ENCODE assay signal across 2 cellular contexts in the genomic region with DNA sequence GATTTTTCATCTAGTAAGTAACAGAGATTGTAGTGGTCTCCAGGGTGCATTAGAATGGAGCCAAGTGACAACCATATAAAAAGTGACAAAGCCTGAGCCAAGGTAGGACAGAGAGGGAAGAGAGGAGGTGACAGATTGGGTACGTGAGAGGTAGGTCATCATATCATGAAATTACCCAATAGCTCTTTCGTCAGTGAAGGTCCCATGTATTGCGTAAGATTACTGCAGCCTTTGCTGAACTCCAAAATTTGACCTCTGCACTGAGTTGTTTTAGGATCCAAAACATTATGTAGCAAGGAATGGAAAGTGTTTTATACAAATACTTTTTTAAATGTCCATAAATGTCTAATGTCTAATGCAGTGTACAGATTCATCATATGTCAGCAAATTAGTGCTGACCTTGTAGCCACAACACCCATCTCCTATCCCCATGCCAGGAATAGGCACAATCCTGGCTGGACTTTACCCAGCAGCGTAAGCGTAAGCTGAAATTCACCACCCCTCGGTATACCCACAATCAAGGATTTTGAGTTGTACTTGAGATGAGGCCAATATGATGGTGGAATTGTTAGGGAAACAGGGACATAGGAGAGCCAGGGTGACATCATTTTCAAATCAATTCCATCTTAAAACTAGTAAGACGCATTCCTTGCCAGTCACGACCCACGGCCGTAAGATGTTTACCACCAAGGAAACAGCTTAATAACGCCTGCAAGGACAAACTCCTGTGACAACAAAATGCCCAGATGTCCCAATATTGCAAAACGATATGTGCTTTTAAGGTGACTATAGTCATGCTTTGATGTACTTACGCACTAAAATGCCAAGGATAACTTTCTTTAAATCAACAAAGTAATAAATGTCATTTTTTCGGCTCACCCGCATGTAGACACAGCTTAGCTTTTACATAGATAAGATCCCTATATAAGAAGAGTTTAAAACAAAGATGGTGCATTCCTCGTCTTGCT.
TF ChIP-seq lines count a peak whose summit lies in the region.

No MANE protein-coding gene starts in this region.

TF ChIP-seq in H1, 55 proteins besides CTCF, POLR2A, EP300 and RAD21:
- TF ChIP-seq TAF7 (optimal IDR thresholded peaks at IDR 0.05; ENCODE audit: borderline replicate concordance, low read depth, low read length) (no peak), NRF1 (IDR thresholded peaks at IDR 0.05; ENCODE audit: low read depth, low read length) (no peak), CEBPB (IDR thresholded peaks at IDR 0.05; ENCODE audit: low read depth, low read length) (peak; percentile 80; the same call in 1 of the 2 replicates), TAF1 (IDR thresholded peaks at IDR 0.05; ENCODE audit: low read depth, low read length) (no peak), KDM4A (IDR thresholded peaks at IDR 0.05; ENCODE audit: low read depth, low read length, severe bottlenecking) (no peak), SP1 (IDR thresholded peaks at IDR 0.05; ENCODE audit: low read depth, low read length) (no peak), CHD1 (IDR thresholded peaks at IDR 0.05; ENCODE audit: low read depth, low read length) (no peak)
TF ChIP-seq in H1: peak in this region for 1.

TF ChIP-seq in HepG2, 621 proteins besides CTCF, POLR2A, EP300 and RAD21:
- TF ChIP-seq, protein P1, sequence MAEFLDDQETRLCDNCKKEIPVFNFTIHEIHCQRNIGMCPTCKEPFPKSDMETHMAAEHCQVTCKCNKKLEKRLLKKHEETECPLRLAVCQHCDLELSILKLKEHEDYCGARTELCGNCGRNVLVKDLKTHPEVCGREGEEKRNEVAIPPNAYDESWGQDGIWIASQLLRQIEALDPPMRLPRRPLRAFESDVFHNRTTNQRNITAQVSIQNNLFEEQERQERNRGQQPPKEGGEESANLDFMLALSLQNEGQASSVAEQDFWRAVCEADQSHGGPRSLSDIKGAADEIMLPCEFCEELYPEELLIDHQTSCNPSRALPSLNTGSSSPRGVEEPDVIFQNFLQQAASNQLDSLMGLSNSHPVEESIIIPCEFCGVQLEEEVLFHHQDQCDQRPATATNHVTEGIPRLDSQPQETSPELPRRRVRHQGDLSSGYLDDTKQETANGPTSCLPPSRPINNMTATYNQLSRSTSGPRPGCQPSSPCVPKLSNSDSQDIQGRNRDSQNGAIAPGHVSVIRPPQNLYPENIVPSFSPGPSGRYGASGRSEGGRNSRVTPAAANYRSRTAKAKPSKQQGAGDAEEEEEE (CRISPR knock-in tag; IDR thresholded peaks at IDR 0.05; ENCODE audit: borderline replicate concordance), result no peak
- no peak for TF ChIP-seq ZNF660 (CRISPR knock-in tag; IDR thresholded peaks at IDR 0.05; ENCODE audit: borderline replicate concordance, low read depth)
- TF ChIP-seq ZNF30 (CRISPR knock-in tag; IDR thresholded peaks at IDR 0.05), result no peak
- TF ChIP-seq RFX5 (IDR thresholded peaks at IDR 0.05; ENCODE audit: low read depth, low read length), result no peak
- TF ChIP-seq BORCS8-MEF2B (CRISPR knock-in tag; IDR thresholded peaks at IDR 0.05), result no peak
- TF ChIP-seq, protein P2, sequence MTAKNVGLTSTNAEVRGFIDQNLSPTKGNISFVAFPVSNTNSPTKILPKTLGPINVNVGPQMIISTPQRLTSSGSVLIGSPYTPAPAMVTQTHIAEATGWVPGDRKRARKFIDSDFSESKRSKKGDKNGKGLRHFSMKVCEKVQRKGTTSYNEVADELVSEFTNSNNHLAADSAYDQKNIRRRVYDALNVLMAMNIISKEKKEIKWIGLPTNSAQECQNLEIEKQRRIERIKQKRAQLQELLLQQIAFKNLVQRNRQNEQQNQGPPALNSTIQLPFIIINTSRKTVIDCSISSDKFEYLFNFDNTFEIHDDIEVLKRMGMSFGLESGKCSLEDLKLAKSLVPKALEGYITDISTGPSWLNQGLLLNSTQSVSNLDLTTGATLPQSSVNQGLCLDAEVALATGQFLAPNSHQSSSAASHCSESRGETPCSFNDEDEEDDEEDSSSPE (CRISPR knock-in tag; IDR thresholded peaks at IDR 0.05), result no peak
- no peak for TF ChIP-seq ZNF547 (CRISPR knock-in tag; IDR thresholded peaks at IDR 0.05)
- TF ChIP-seq MAFF (IDR thresholded peaks at IDR 0.05; ENCODE audit: low read depth, low read length), result peak; percentile 82
- peak; percentile 87 for TF ChIP-seq CEBPB (IDR thresholded peaks at IDR 0.05; ENCODE audit: borderline replicate concordance, low read depth, low read length)
- TF ChIP-seq, protein P3, sequence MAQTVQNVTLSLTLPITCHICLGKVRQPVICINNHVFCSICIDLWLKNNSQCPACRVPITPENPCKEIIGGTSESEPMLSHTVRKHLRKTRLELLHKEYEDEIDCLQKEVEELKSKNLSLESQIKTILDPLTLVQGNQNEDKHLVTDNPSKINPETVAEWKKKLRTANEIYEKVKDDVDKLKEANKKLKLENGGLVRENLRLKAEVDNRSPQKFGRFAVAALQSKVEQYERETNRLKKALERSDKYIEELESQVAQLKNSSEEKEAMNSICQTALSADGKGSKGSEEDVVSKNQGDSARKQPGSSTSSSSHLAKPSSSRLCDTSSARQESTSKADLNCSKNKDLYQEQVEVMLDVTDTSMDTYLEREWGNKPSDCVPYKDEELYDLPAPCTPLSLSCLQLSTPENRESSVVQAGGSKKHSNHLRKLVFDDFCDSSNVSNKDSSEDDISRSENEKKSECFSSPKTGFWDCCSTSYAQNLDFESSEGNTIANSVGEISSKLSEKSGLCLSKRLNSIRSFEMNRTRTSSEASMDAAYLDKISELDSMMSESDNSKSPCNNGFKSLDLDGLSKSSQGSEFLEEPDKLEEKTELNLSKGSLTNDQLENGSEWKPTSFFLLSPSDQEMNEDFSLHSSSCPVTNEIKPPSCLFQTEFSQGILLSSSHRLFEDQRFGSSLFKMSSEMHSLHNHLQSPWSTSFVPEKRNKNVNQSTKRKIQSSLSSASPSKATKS (CRISPR knock-in tag; IDR thresholded peaks at IDR 0.05), result no peak
- TF ChIP-seq, protein P4, sequence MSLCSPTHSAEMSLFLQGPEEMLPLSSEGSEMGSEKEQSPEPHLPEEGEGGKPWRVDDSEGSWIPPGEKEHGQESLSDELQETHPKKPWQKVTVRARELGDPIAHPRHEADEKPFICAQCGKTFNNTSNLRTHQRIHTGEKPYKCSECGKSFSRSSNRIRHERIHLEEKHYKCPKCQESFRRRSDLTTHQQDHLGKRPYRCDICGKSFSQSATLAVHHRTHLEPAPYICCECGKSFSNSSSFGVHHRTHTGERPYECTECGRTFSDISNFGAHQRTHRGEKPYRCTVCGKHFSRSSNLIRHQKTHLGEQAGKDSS (CRISPR knock-in tag; IDR thresholded peaks at IDR 0.05; ENCODE audit: borderline replicate concordance, low read depth), result no peak
- no peak for TF ChIP-seq BHLHE40 (IDR thresholded peaks at IDR 0.05; ENCODE audit: low read length)
- TF ChIP-seq, protein P5, sequence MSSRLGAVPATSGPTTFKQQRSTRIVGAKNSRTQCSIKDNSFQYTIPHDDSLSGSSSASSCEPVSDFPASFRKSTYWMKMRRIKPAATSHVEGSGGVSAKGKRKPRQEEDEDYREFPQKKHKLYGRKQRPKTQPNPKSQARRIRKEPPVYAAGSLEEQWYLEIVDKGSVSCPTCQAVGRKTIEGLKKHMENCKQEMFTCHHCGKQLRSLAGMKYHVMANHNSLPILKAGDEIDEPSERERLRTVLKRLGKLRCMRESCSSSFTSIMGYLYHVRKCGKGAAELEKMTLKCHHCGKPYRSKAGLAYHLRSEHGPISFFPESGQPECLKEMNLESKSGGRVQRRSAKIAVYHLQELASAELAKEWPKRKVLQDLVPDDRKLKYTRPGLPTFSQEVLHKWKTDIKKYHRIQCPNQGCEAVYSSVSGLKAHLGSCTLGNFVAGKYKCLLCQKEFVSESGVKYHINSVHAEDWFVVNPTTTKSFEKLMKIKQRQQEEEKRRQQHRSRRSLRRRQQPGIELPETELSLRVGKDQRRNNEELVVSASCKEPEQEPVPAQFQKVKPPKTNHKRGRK (CRISPR knock-in tag; IDR thresholded peaks at IDR 0.05), result no peak
- TF ChIP-seq FLYWCH1 (CRISPR knock-in tag; IDR thresholded peaks at IDR 0.05), result no peak
- TF ChIP-seq CEBPG (CRISPR knock-in tag; IDR thresholded peaks at IDR 0.05), result peak; percentile 52; the same call in 1 of the 2 replicates
- TF ChIP-seq ZNF337 (CRISPR knock-in tag; IDR thresholded peaks at IDR 0.05; ENCODE audit: borderline replicate concordance, low read depth), result no peak
- TF ChIP-seq ZKSCAN8 (CRISPR knock-in tag; IDR thresholded peaks at IDR 0.05; ENCODE audit: borderline replicate concordance), result no peak
- TF ChIP-seq ZBTB7A (CRISPR knock-in tag; IDR thresholded peaks at IDR 0.05), result no peak
- no peak for TF ChIP-seq ESRRA (CRISPR knock-in tag; IDR thresholded peaks at IDR 0.05; ENCODE audit: low read depth)
- TF ChIP-seq KDM1A (CRISPR knock-in tag; IDR thresholded peaks at IDR 0.05), result no peak
- peak; percentile 65 to 83 for TF ChIP-seq MAFK (conservative IDR thresholded peaks at IDR 0.05 in 1 of 2, IDR thresholded peaks at IDR 0.05 in 1 of 2; ENCODE audit: low read length in 2 of 2)
TF ChIP-seq in HepG2: peak in this region for 4.
